10 cellular contexts compared by ENCODE assay signal in the genomic region with DNA sequence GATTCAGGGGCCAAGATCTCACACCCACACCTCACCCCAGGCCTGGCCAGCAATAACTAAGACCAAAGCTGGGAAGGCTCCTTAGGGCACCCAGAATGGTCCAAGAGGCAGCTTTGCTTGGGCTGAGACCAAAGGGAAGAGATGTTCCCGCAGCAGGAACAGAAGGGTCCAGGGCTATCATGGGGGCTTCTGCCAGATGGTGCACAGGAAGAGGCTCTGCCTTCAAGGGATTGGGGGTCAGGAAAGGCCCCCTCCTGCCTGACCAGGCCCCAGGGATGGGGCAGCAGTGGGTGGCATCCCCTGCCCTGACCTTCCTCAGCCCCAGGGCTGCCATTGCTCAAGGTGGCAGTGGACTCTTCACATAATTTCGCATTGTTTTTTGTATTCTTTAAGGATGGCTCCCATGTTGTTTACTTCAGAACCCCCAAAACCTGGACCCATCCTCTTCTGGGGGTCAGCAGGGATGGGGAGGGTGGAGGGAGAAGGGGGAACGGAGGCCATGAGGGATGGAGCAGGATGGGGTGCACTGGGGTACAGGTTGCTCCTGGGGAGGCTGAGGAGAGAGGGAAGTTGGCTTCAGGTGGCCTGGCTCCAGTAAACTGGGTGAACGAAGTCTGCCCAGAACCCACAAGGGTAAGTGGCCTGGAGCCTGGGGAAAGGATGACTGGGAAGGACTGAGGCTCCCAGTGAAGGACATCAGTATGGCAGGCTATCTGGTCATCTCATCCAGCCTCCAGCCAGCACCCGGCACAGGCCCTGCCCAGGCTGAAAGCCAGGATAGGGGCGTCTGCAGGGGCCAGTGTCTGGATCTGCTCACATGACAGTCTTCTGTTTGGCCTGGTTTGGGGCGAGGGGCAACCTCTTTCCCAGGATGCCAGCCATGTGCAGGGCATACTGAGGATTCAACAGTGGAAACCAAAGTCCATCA. TPM values are rescaled to one million over a fixed set of nuclear protein-coding genes. Genes with fewer than 3 reads are reported as not detected.
DNase-seq lines count a peak whose midpoint lies in the region; ATAC-seq and TF ChIP-seq lines count a peak whose summit lies in the region.
"Had no signal": no experiment of that assay in that cellular context is flagged by ENCODE, and none has a peak within 500 bp of the region (broad histone marks: within the 10 kb centered on the region; RNA-seq: fewer than 3 reads in every experiment).

No MANE protein-coding gene starts in this region.

- no peaks in the 10 kb centered on the region for H3K9me2 ChIP-seq in HCT116 (ENCODE audit: insufficient read depth)

- no peaks in the 10 kb centered on the region for H3K9me3 ChIP-seq in HCT116 (ENCODE audit: control insufficient read depth in 1 of 2, insufficient read depth in 1 of 2, low read depth in 1 of 2, low read length in 2 of 2)
- H3K9me3 ChIP-seq in mucosa of rectum (ENCODE audit: control insufficient read depth in 2 of 2, low read length in 2 of 2) = no peaks in the 10 kb centered on the region

- H3K27me3 ChIP-seq in HCT116 (ENCODE audit: insufficient read depth, low read length) (no peaks in the 10 kb centered on the region), mucosa of rectum (ENCODE audit: control insufficient read depth in 2 of 2, insufficient read depth in 2 of 2, low read length in 2 of 2) (no peaks in the 10 kb centered on the region)
- H3K27me3 ChIP-seq: cardiac muscle cell had no signal

- DNase-seq in HCT116 (ENCODE audit: low read depth, low spot score) = no peak
- no peak for DNase-seq in activated naive CD8-positive, alpha-beta T cell treated with anti-CD3 and anti-CD28 coated beads, Interleukin-2, amount 10 ng/mL, durations not matched to agents 7 days and 5 days
- no peak for DNase-seq in NCI-H2196 treated with DMSO at 0.1 percent for 48 hours (lab: John Stamatoyannopoulos, UW; ENCODE audit: unreplicated experiment)
- DNase-seq in dedifferentiated amniotic fluid mesenchymal stem cell (ENCODE audit: extremely low spot score) = no peak
- DNase-seq: NCI-H1092 had no signal

- CTCF ChIA-PET in HCT116 (lab: Charles Lee) = interaction anchor here (2.6 kb wide), 1 partner anchor 8 kb away, joined by 11 read pairs; no protein-coding TSS in a partner anchor

- H3K4me3 Mint-ChIP-seq in activated naive CD8-positive, alpha-beta T cell treated with anti-CD3 and anti-CD28 coated beads, Interleukin-2, amount 10 ng/mL, durations not matched to agents 7 days and 5 days = peak overlapping the region; percentile 87

- H2AFZ ChIP-seq in HCT116 (ENCODE audit: low read depth, low read length, poor library complexity, severe bottlenecking) = no peak overlapping the region

- no peak for TF ChIP-seq RAD21 in HCT116 (IDR thresholded peaks at IDR 0.05; ENCODE audit: low read depth)

- no peaks in the 10 kb centered on the region; the same call in 1 of the 2 replicates for H4K20me1 ChIP-seq in HCT116 (ENCODE audit: insufficient read depth)

- H3K9me3 Mint-ChIP-seq in activated naive CD8-positive, alpha-beta T cell treated with anti-CD3 and anti-CD28 coated beads, Interleukin-2, amount 10 ng/mL, durations not matched to agents 7 days and 5 days = no peaks in the 10 kb centered on the region

- H3K79me2 ChIP-seq in HCT116 (ENCODE audit: insufficient read depth, low read length) = peaks cover 22% of the 10 kb centered on the region

- H3K4me1 Mint-ChIP-seq in activated naive CD8-positive, alpha-beta T cell treated with anti-CD3 and anti-CD28 coated beads, Interleukin-2, amount 10 ng/mL, durations not matched to agents 7 days and 5 days = peaks cover 46% of the 10 kb centered on the region

- H3K27ac Mint-ChIP-seq in activated naive CD8-positive, alpha-beta T cell treated with anti-CD3 and anti-CD28 coated beads, Interleukin-2, amount 10 ng/mL, durations not matched to agents 7 days and 5 days = peak overlapping the region; percentile 96

- H3K4me1 ChIP-seq in HCT116 (ENCODE audit: control insufficient read depth in 1 of 2, insufficient read depth in 2 of 2, low read length in 2 of 2) (peaks cover 22 to 45% of the 10 kb centered on the region in 2 experiments; a peak in 3 of 4 replicates), mucosa of rectum (ENCODE audit: control insufficient read depth in 2 of 2, insufficient read depth in 2 of 2, low read length in 2 of 2) (peaks cover 60 to 63% of the 10 kb centered on the region in 2 donors)

- H3K36me3 Mint-ChIP-seq in activated naive CD8-positive, alpha-beta T cell treated with anti-CD3 and anti-CD28 coated beads, Interleukin-2, amount 10 ng/mL, durations not matched to agents 7 days and 5 days = peaks cover 3% of the 10 kb centered on the region

- peaks cover 9 to 13% of the 10 kb centered on the region in 2 experiments; a peak in 3 of 4 replicates for H3K36me3 ChIP-seq in HCT116 (ENCODE audit: control insufficient read depth in 1 of 2, insufficient read depth in 2 of 2, low read length in 2 of 2)
- H3K36me3 ChIP-seq in mucosa of rectum (ENCODE audit: control insufficient read depth in 2 of 2, insufficient read depth in 2 of 2, low read length in 2 of 2) = peaks cover 10 to 12% of the 10 kb centered on the region in 2 donors

- peak overlapping the region; percentile 97 for H3K27ac ChIP-seq in 22Rv1
- H3K27ac ChIP-seq in HCT116 (ENCODE audit: low read depth, low read length) = peak overlapping the region; percentile 24; the same call in 1 of the 2 replicates
- peak overlapping the region; percentile 94 to 99 for H3K27ac ChIP-seq in mucosa of rectum (ENCODE audit: low read depth in 2 of 2, low read length in 2 of 2)
- H3K27ac ChIP-seq: cardiac muscle cell had no signal

- RAD21 ChIA-PET in HCT116 (lab: Charles Lee; ENCODE audit: low non-redundant PET in 1 of 2, low total read pairs in 2 of 2, uncharacterized antibody in 2 of 2, unreplicated experiment in 2 of 2) = no interaction called here

- POLR2A ChIA-PET in HCT116 (lab: Charles Lee) = no interaction called here
- POLR2A ChIA-PET in activated naive CD8-positive, alpha-beta T cell treated with anti-CD3 and anti-CD28 coated beads, Interleukin-2, amount 10 ng/mL, durations not matched to agents 7 days and 5 days (lab: Charles Lee) = interaction anchor here (0.6 to 4.0 kb wide), 5 partner anchors 12 to 264 kb away, joined by 3 to 38 read pairs (median 5); no protein-coding TSS in a partner anchor

- intact Hi-C loops in HCT116 (cut with micrococcal nuclease) = no loop called here

- TF ChIP-seq CTCF in 22Rv1 (IDR thresholded peaks at IDR 0.05) = no peak
- no peak for TF ChIP-seq CTCF in HCT116 (IDR thresholded peaks at IDR 0.05 in 2 of 3, conservative IDR thresholded peaks at IDR 0.05 in 1 of 3; ENCODE audit: borderline replicate concordance in 1 of 3, insufficient read depth in 1 of 3, low read depth in 2 of 3, low read length in 2 of 3)

- TF ChIP-seq POLR2A in HCT116 (IDR thresholded peaks at IDR 0.05; ENCODE audit: borderline replicate concordance, extremely low read depth, insufficient read depth, insufficient read length) = no peak

- no peak overlapping the region for H3K4me3 ChIP-seq in HCT116 (replicated peaks in 1 of 2; ENCODE audit: low read depth in 1 of 2, low read length in 2 of 2)
- H3K4me3 ChIP-seq in mucosa of rectum (ENCODE audit: low read length in 2 of 2) = peak overlapping the region; percentile 20 to 42
- H3K4me3 ChIP-seq: cardiac muscle cell had no signal

- H3K27me3 Mint-ChIP-seq in activated naive CD8-positive, alpha-beta T cell treated with anti-CD3 and anti-CD28 coated beads, Interleukin-2, amount 10 ng/mL, durations not matched to agents 7 days and 5 days = no peaks in the 10 kb centered on the region

- H3K9ac ChIP-seq in HCT116 (ENCODE audit: low read length) (no peak overlapping the region), mucosa of rectum (ENCODE audit: low read depth in 1 of 2, low read length in 2 of 2) (peak overlapping the region; percentile 61 to 99)

- BruUV-seq in HCT116 (replicated peaks; lab: Mats Ljungman, UMichigan) = no TSS peak

- no peak overlapping the region for H3K4me2 ChIP-seq in HCT116 (ENCODE audit: low read length)

- ATAC-seq in HCT116 (no peak), GM19455 (IDR thresholded peaks at IDR 0.05; ENCODE audit: unreplicated experiment) (no peak), HG03108 (IDR thresholded peaks at IDR 0.05; ENCODE audit: unreplicated experiment) (no peak)
- ATAC-seq in activated naive CD8-positive, alpha-beta T cell treated with anti-CD3 and anti-CD28 coated beads, Interleukin-2, amount 10 ng/mL, durations not matched to agents 7 days and 5 days (ENCODE audit: low read depth) = no peak

TF ChIP-seq in HCT116, 20 proteins besides CTCF, POLR2A, EP300 and RAD21:
- TF ChIP-seq EZH2phosphoT487 (IDR thresholded peaks at IDR 0.05; ENCODE audit: borderline replicate concordance) (no peak), ELF1 (IDR thresholded peaks at IDR 0.05; ENCODE audit: borderline replicate concordance, low read depth) (no peak), TCF7L2 (IDR thresholded peaks at IDR 0.05; ENCODE audit: borderline replicate concordance, extremely low read depth, insufficient read depth, insufficient read length) (no peak)
- TF ChIP-seq, protein P1, sequence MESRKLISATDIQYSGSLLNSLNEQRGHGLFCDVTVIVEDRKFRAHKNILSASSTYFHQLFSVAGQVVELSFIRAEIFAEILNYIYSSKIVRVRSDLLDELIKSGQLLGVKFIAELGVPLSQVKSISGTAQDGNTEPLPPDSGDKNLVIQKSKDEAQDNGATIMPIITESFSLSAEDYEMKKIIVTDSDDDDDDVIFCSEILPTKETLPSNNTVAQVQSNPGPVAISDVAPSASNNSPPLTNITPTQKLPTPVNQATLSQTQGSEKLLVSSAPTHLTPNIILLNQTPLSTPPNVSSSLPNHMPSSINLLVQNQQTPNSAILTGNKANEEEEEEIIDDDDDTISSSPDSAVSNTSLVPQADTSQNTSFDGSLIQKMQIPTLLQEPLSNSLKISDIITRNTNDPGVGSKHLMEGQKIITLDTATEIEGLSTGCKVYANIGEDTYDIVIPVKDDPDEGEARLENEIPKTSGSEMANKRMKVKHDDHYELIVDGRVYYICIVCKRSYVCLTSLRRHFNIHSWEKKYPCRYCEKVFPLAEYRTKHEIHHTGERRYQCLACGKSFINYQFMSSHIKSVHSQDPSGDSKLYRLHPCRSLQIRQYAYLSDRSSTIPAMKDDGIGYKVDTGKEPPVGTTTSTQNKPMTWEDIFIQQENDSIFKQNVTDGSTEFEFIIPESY (IDR thresholded peaks at IDR 0.05; ENCODE audit: extremely low read depth, insufficient replicate concordance, low read length) = no peak

RNA-seq across cellular contexts. Expression of gene NADK, which starts 2.6 kb away (rescaled TPM):
- 93.4 TPM for total RNA-seq in HCT116 (2021; ENCODE audit: unreplicated experiment)
- polyA plus RNA-seq in HCT116 (2012) = 51.9 and 64.0 TPM in 2 replicates
- 10 to 100 TPM; 69.7 to 74.3 TPM for total RNA-seq in activated naive CD8-positive, alpha-beta T cell treated with anti-CD3 and anti-CD28 coated beads, Interleukin-2, amount 10 ng/mL, durations not matched to agents 7 days and 5 days

RNA-seq across cellular contexts. Expression of gene CDK11A, which starts 56.7 kb away (rescaled TPM):
- total RNA-seq in HCT116 (2021; ENCODE audit: unreplicated experiment) = 61.0 TPM
- 34.7 and 38.4 TPM in 2 replicates for polyA plus RNA-seq in HCT116 (2012)
- 100 to 1,000 TPM; 104 to 106 TPM for total RNA-seq in activated naive CD8-positive, alpha-beta T cell treated with anti-CD3 and anti-CD28 coated beads, Interleukin-2, amount 10 ng/mL, durations not matched to agents 7 days and 5 days

Comparison
In these comparisons a context has a peak if more than half of its experiments do, and no peak if none do; other contexts are left out.
1. H3K27ac ChIP-seq: peak in every context shown above with its lines; median percentile 97 in 22Rv1; 96 in mucosa of rectum; 24 in HCT116.
2. H3K4me3 ChIP-seq: peak in mucosa of rectum (2 of 2); none in HCT116 (0 of 2).